In genomic region chr3:10164546-10165393, GRCh38 we compare ENCODE assay signal across 8 cellular contexts. TPM values are rescaled to one million over a fixed set of nuclear protein-coding genes. Genes with fewer than 3 reads are reported as not detected.
DNase-seq lines count a peak whose midpoint lies in the region; ATAC-seq and TF ChIP-seq lines count a peak whose summit lies in the region.

IRAK2 (plus strand) TSS chr3:10164919; CDS start chr3:10164955, 36 bp downstream.

- H3K4me3 ChIP-seq in esophagus squamous epithelium, result peak within 1 kb of the TSS; percentile 53 to 91 (median 82)
- peak within 1 kb of the TSS; percentile 72 to 94 for H3K4me3 ChIP-seq in muscle layer of duodenum (ENCODE audit: low read depth in 1 of 2, low read length in 2 of 2)

- H3K27me3 ChIP-seq in esophagus squamous epithelium (no peaks in the 10 kb centered on the region), muscle layer of duodenum (ENCODE audit: low read depth, low read length) (no peaks in the 10 kb centered on the region)

- peak; percentile 44 for ATAC-seq in GM18499 (IDR thresholded peaks at IDR 0.05; ENCODE audit: insufficient read depth, unreplicated experiment)
- peak; percentile 83 for ATAC-seq in HG02678 (IDR thresholded peaks at IDR 0.05; ENCODE audit: unreplicated experiment)
- ATAC-seq in stimulated activated memory B cell treated with anti-CD40 and anti-IgM and Interleukin-4, amounts not matched to agents 10 μg/mL and 1 μg/mL and 100 μg/mL, for 72 hours, result peak; percentile 91
- no peak for ATAC-seq in HG03378 (IDR thresholded peaks at IDR 0.05; ENCODE audit: unreplicated experiment)

- H3K27ac ChIP-seq in esophagus squamous epithelium (peak within 1 kb of the TSS; percentile 77 to 84 (median 82)), muscle layer of duodenum (ENCODE audit: low read length) (no peak within 1 kb of the TSS)

- peak within 1 kb of the TSS; percentile 83 for H3K4me3 Mint-ChIP-seq in stimulated activated memory B cell treated with anti-CD40 and anti-IgM and Interleukin-4, amounts not matched to agents 10 μg/mL and 1 μg/mL and 100 μg/mL, for 72 hours

- peak in 2 of 4 donors; percentile 45 to 66 for TF ChIP-seq POLR2A in esophagus squamous epithelium (IDR thresholded peaks at IDR 0.05)

- peaks cover 18% of the 10 kb centered on the region for H3K36me3 Mint-ChIP-seq in stimulated activated memory B cell treated with anti-CD40 and anti-IgM and Interleukin-4, amounts not matched to agents 10 μg/mL and 1 μg/mL and 100 μg/mL, for 72 hours

- peaks cover 5% of the 10 kb centered on the region for H3K9me3 Mint-ChIP-seq in stimulated activated memory B cell treated with anti-CD40 and anti-IgM and Interleukin-4, amounts not matched to agents 10 μg/mL and 1 μg/mL and 100 μg/mL, for 72 hours

- intact Hi-C loops in esophagus squamous epithelium (cut with DNase I), result loop anchor here (10.0 kb wide), 1 partner anchor 60 kb away; no protein-coding TSS in a partner anchor

- peak; percentile 77 to 95 (median 92) for TF ChIP-seq CTCF in esophagus squamous epithelium (IDR thresholded peaks at IDR 0.05)

- H3K4me1 Mint-ChIP-seq in stimulated activated memory B cell treated with anti-CD40 and anti-IgM and Interleukin-4, amounts not matched to agents 10 μg/mL and 1 μg/mL and 100 μg/mL, for 72 hours, result peaks cover 42% of the 10 kb centered on the region

- H3K27ac Mint-ChIP-seq in stimulated activated memory B cell treated with anti-CD40 and anti-IgM and Interleukin-4, amounts not matched to agents 10 μg/mL and 1 μg/mL and 100 μg/mL, for 72 hours, result peak within 1 kb of the TSS; percentile 74

- no peaks in the 10 kb centered on the region for H3K27me3 Mint-ChIP-seq in stimulated activated memory B cell treated with anti-CD40 and anti-IgM and Interleukin-4, amounts not matched to agents 10 μg/mL and 1 μg/mL and 100 μg/mL, for 72 hours

- WGBS in esophagus squamous epithelium, 2 donors, result 0% methylated on average over 7 of the region's 76 CpGs; no CpG with 5 or more reads in 1 of the 2 donors

- H3K9me3 ChIP-seq in esophagus squamous epithelium, result peaks cover 0 to 10% (median 0%) of the 10 kb centered on the region in 3 donors
- no peaks in the 10 kb centered on the region for H3K9me3 ChIP-seq in muscle layer of duodenum (ENCODE audit: control insufficient read depth in 1 of 2, low read length in 2 of 2)

- H3K4me1 ChIP-seq in esophagus squamous epithelium (peaks cover 4 to 35% (median 4%) of the 10 kb centered on the region in 3 donors), muscle layer of duodenum (ENCODE audit: control insufficient read depth in 1 of 2, insufficient read depth in 2 of 2, low read length in 2 of 2) (peaks cover 0 to 4% of the 10 kb centered on the region in 2 donors)

- H3K36me3 ChIP-seq in esophagus squamous epithelium (no peaks in the 10 kb centered on the region), muscle layer of duodenum (ENCODE audit: control insufficient read depth in 1 of 2, insufficient read depth in 2 of 2, low read length in 2 of 2) (no peaks in the 10 kb centered on the region)

- DNase-seq in NOMO-1 treated with DMSO at 0.1 percent for 48 hours (lab: John Stamatoyannopoulos, UW; ENCODE audit: unreplicated experiment), result peak; percentile 31
- DNase-seq in activated T-cell treated with anti-CD3 and anti-CD28 coated beads, Interleukin-2, amount 50 U/mL, for 48 hours, result peak; percentile 78 to 82
- no peak for DNase-seq in esophagus squamous epithelium (lab: John Stamatoyannopoulos, UW)

RNA-seq across cellular contexts. Expression of gene IRAK2, which starts in this region (rescaled TPM):
- 10 to 100 TPM in 2 of 4 donors, 1 to 10 TPM in 2; 4.4 to 23.3 (median 9.6) TPM for total RNA-seq in esophagus squamous epithelium
